Comparison of ENCODE assay signal across 8 cellular contexts in genomic region chr22:42473484-42474193, GRCh38. TPM values are rescaled to one million over a fixed set of nuclear protein-coding genes. Genes with fewer than 3 reads are reported as not detected.
A peak's percentile ranks its signal among the peaks of the same experiment; 100 is the strongest.
DNase-seq lines count a peak whose midpoint lies in the region; ATAC-seq and TF ChIP-seq lines count a peak whose summit lies in the region.

No MANE protein-coding gene starts in this region.

- H3K4me3 Mint-ChIP-seq in HFFc6: no peak overlapping the region

- H3K27me3 ChIP-seq in OCI-LY3 (ENCODE audit: low read depth, low read length): peaks cover 30% of the 10 kb centered on the region
- H3K27me3 ChIP-seq in colonic mucosa: no peaks in the 10 kb centered on the region
- H3K27me3 ChIP-seq in aorta (ENCODE audit: control insufficient read depth in 1 of 2, insufficient read depth in 2 of 2, low read length in 1 of 2): peaks cover 0 to 5% of the 10 kb centered on the region in 2 donors

- H3K4me1 ChIP-seq in OCI-LY3 (ENCODE audit: low read length) (no peaks in the 10 kb centered on the region), colonic mucosa (no peaks in the 10 kb centered on the region), aorta (ENCODE audit: control insufficient read depth in 1 of 2, insufficient read depth in 2 of 2, low read length in 2 of 2) (no peaks in the 10 kb centered on the region)

- H3K9me3 Mint-ChIP-seq in HFFc6: no peaks in the 10 kb centered on the region

- DNase-seq in DMS114 treated with DMSO at 0.1 percent for 48 hours (lab: John Stamatoyannopoulos, UW; ENCODE audit: unreplicated experiment) (peak; percentile 40), HFFc6 (peak; percentile 57), colonic mucosa (peak; percentile 35), lung microvascular endothelial cell (ENCODE audit: low read depth in 2 of 2) (peak; percentile 66 to 69), aorta (no peak)

- no peaks in the 10 kb centered on the region for H3K79me2 ChIP-seq in OCI-LY3 (ENCODE audit: low read length)

- H2AFZ ChIP-seq in OCI-LY3 (ENCODE audit: low read depth, low read length): no peak overlapping the region

- H3K9ac ChIP-seq in OCI-LY3 (ENCODE audit: low read length) (no peak overlapping the region), colonic mucosa (ENCODE audit: low read depth in 2 of 2, low read length in 2 of 2) (no peak overlapping the region)

- H3K4me3 ChIP-seq in OCI-LY3 (ENCODE audit: low read length): no peak overlapping the region
- no peak overlapping the region for H3K4me3 ChIP-seq in colonic mucosa
- no peak overlapping the region for H3K4me3 ChIP-seq in aorta (ENCODE audit: low read length in 2 of 2)

- no peaks in the 10 kb centered on the region for H3K36me3 Mint-ChIP-seq in HFFc6 (ENCODE audit: low read depth)

- no peak overlapping the region for H3K27ac ChIP-seq in OCI-LY3 (ENCODE audit: low read length)
- no peak overlapping the region for H3K27ac ChIP-seq in colonic mucosa
- H3K27ac ChIP-seq in aorta (ENCODE audit: low read depth in 1 of 2, low read length in 2 of 2): no peak overlapping the region

- H3K9me3 ChIP-seq in OCI-LY3 (ENCODE audit: insufficient read depth, low read length) (no peaks in the 10 kb centered on the region), colonic mucosa (no peaks in the 10 kb centered on the region), aorta (ENCODE audit: control insufficient read depth, low read length) (no peaks in the 10 kb centered on the region)

- intact Hi-C loops in colonic mucosa (cut with DNase I) (no loop called here), aorta (cut with DNase I) (no loop called here)

- no peak overlapping the region for H3K27ac Mint-ChIP-seq in HFFc6

- H3K36me3 ChIP-seq in OCI-LY3 (replicated peaks; ENCODE audit: low read depth, low read length) (no peaks in the 10 kb centered on the region), colonic mucosa (no peaks in the 10 kb centered on the region), aorta (ENCODE audit: control insufficient read depth in 1 of 2, insufficient read depth in 2 of 2, low read length in 1 of 2) (no peaks in the 10 kb centered on the region)

- no peaks in the 10 kb centered on the region for H3K4me1 Mint-ChIP-seq in HFFc6 (ENCODE audit: low read depth)

- peaks cover 23% of the 10 kb centered on the region for H3K27me3 Mint-ChIP-seq in HFFc6 (ENCODE audit: insufficient read depth)

- H3K4me2 ChIP-seq in OCI-LY3 (ENCODE audit: low read length): no peak overlapping the region

- H4K20me1 ChIP-seq in OCI-LY3 (ENCODE audit: insufficient read depth, low read length): no peaks in the 10 kb centered on the region

- no peak for ATAC-seq in HG02885 (IDR thresholded peaks at IDR 0.05; ENCODE audit: poor library complexity, unreplicated experiment)
- no peak for ATAC-seq in HG03039 (IDR thresholded peaks at IDR 0.05; ENCODE audit: unreplicated experiment)
- ATAC-seq in aorta (ENCODE audit: low FRiP score): no peak

- WGBS in aorta, 2 donors: 75 to 77% methylated on average over 5 of the region's 5 CpGs

- TF ChIP-seq CTCF in HFFc6 (IDR thresholded peaks at IDR 0.05) (peak; percentile 78), OCI-LY3 (IDR thresholded peaks at IDR 0.05; ENCODE audit: low read depth, low read length) (peak; percentile 83), colonic mucosa (IDR thresholded peaks at IDR 0.05) (peak; percentile 51)

RNA-seq across cellular contexts. Expression of gene NFAM1, which starts 41.4 kb away (rescaled TPM):
- total RNA-seq in HFFc6 (2021; fragmentation: NEBNext Ultra II Directional; extraction: Animal tissue kit (Norgen Biotek cat#: 25700)): not detected
- total RNA-seq in colonic mucosa: 1 to 10 TPM in 1 of 2 donors, under 1 TPM in 1; 0.64 to 2.1 TPM
- total RNA-seq in lung microvascular endothelial cell: not detected in 2 replicates
- 10 to 100 TPM in 1 of 2 donors, 1 to 10 TPM in 1; 5.3 to 10.5 TPM for total RNA-seq in aorta
- polyA plus RNA-seq in aorta: 1 to 10 TPM in 1 of 2 donors, under 1 TPM in 1; 0.38 to 2.6 TPM

RNA-seq across cellular contexts. Expression of gene RRP7A, which starts 46.0 kb away (rescaled TPM):
- total RNA-seq in HFFc6 (2021; fragmentation: NEBNext Ultra II Directional; extraction: Animal tissue kit (Norgen Biotek cat#: 25700)): 100 to 1,000 TPM in 2 of 6 experiments, 10 to 100 TPM in 4; 88.7 to 107 (median 97.5) TPM
- total RNA-seq in colonic mucosa: 10 to 100 TPM; 28.6 to 79.4 TPM
- 24.4 and 27.2 TPM in 2 replicates for total RNA-seq in lung microvascular endothelial cell
- total RNA-seq in aorta: 10 to 100 TPM; 36.0 to 38.9 TPM
- polyA plus RNA-seq in aorta: 10 to 100 TPM in 1 of 2 donors, 1 to 10 TPM in 1; 5.3 to 20.3 TPM

Comparison
In these comparisons a context has a peak if more than half of its experiments do, and no peak if none do; other contexts are left out.
1. DNase-seq: peak in DMS114 treated with DMSO at 0.1 percent for 48 hours (single experiment), HFFc6 (single experiment), colonic mucosa (single experiment) and lung microvascular endothelial cell (2 of 2); none in aorta (0 of 2).
2. Peak in every context shown above with its lines, with median percentiles within 50 percentile points of each other: CTCF ChIP-seq.